8 cellular contexts compared by ENCODE assay signal in genomic region chr3:141403576-141403975, GRCh38. TPM values are rescaled to one million over a fixed set of nuclear protein-coding genes. Genes with fewer than 3 reads are reported as not detected.
DNase-seq lines count a peak whose midpoint lies in the region; ATAC-seq, FAIRE-seq and TF ChIP-seq lines count a peak whose summit lies in the region.

No MANE protein-coding gene starts in this region.

- H3K36me3 ChIP-seq in kidney (ENCODE audit: control insufficient read depth in 1 of 2, insufficient read depth in 2 of 2, low read length in 2 of 2) (peaks cover 11 to 32% of the 10 kb centered on the region in 2 donors), stomach smooth muscle (ENCODE audit: control insufficient read depth in 2 of 2, insufficient read depth in 2 of 2, low read length in 2 of 2) (peaks cover 9 to 20% of the 10 kb centered on the region in 2 donors)

- ATAC-seq in GM19463 (IDR thresholded peaks at IDR 0.05; ENCODE audit: unreplicated experiment) = no peak

- FAIRE-seq in kidney (lab: Jason Lieb, UNC) = no peak

- TF ChIP-seq CTCF in HFF-Myc (IDR thresholded peaks at IDR 0.05; ENCODE audit: low read depth, low read length, missing control alignments) = no peak
- no peak for TF ChIP-seq CTCF in kidney (IDR thresholded peaks at IDR 0.05; ENCODE audit: borderline replicate concordance, extremely low read depth, insufficient read depth)

- H3K9me3 ChIP-seq in kidney (ENCODE audit: control insufficient read depth in 1 of 2, low read length in 2 of 2) (no peaks in the 10 kb centered on the region), stomach smooth muscle (ENCODE audit: control insufficient read depth in 2 of 2, low read length in 2 of 2) (no peaks in the 10 kb centered on the region)

- peak overlapping the region in 1 of 2 donors; percentile 84 for H3K9ac ChIP-seq in kidney (ENCODE audit: low read length in 2 of 2)
- H3K9ac ChIP-seq in stomach smooth muscle (ENCODE audit: low read length in 2 of 2) = peak overlapping the region; percentile 90 to 95

- H3K9me3 Mint-ChIP-seq in activated naive CD8-positive, alpha-beta T cell (ENCODE audit: low read depth) = no peaks in the 10 kb centered on the region

- no peaks in the 10 kb centered on the region for H3K27me3 Mint-ChIP-seq in activated naive CD8-positive, alpha-beta T cell

- peaks cover 8% of the 10 kb centered on the region for H3K36me3 Mint-ChIP-seq in activated naive CD8-positive, alpha-beta T cell

- no peak for DNase-seq in HFF-Myc (ENCODE audit: extremely low read depth, low read depth)
- no peak for DNase-seq in kidney
- DNase-seq in germinal center (ENCODE audit: low spot score) = no peak
- no peak for DNase-seq in medulla oblongata (ENCODE audit: extremely low spot score)
- DNase-seq in activated CD4-positive, alpha-beta T cell treated with anti-CD3 and anti-CD28 coated beads, Interleukin-2, amount 50 U/mL, for 4 hours = no peak

- H3K4me1 ChIP-seq in kidney (ENCODE audit: control insufficient read depth in 1 of 2, insufficient read depth in 1 of 2, low read depth in 1 of 2, low read length in 2 of 2) = peaks cover 23 to 24% of the 10 kb centered on the region in 2 donors
- peaks cover 27% of the 10 kb centered on the region for H3K4me1 ChIP-seq in stomach smooth muscle (ENCODE audit: control insufficient read depth, insufficient read depth, low read length)

- peaks cover 49% of the 10 kb centered on the region for H3K4me1 Mint-ChIP-seq in activated naive CD8-positive, alpha-beta T cell (ENCODE audit: low read depth)

- H3K4me3 Mint-ChIP-seq in activated naive CD8-positive, alpha-beta T cell = peak overlapping the region; percentile 42

- H3K27ac ChIP-seq in kidney (ENCODE audit: low read depth in 2 of 2, low read length in 2 of 2) (peak overlapping the region; percentile 35 to 66), stomach smooth muscle (ENCODE audit: low read length) (peak overlapping the region; percentile 95)

- peak overlapping the region; percentile 48 for H3K4me3 ChIP-seq in HFF-Myc (replicated peaks; ENCODE audit: low read depth, low read length)
- peak overlapping the region; percentile 12 to 87 for H3K4me3 ChIP-seq in kidney (ENCODE audit: low read length in 2 of 2)
- H3K4me3 ChIP-seq in stomach smooth muscle (ENCODE audit: low read length in 2 of 2) = peak overlapping the region; percentile 84 to 87

- H3K27me3 ChIP-seq in stomach smooth muscle (ENCODE audit: control insufficient read depth in 1 of 2, insufficient read depth in 2 of 2, low read length in 2 of 2) = no peaks in the 10 kb centered on the region

- H3K27ac Mint-ChIP-seq in activated naive CD8-positive, alpha-beta T cell = peak overlapping the region; percentile 76

- intact Hi-C loops in kidney (cut with DNase I) = no loop called here

RNA-seq across cellular contexts. Expression of gene ZBTB38, which starts 35.3 kb away (rescaled TPM):
- 113 TPM for total RNA-seq in kidney
- polyA plus RNA-seq in kidney (ENCODE audit: insufficient read depth, low read depth, low replicate concordance) = 8.6 TPM
